1 cellular context compared by ENCODE assay signal in the genomic region with DNA sequence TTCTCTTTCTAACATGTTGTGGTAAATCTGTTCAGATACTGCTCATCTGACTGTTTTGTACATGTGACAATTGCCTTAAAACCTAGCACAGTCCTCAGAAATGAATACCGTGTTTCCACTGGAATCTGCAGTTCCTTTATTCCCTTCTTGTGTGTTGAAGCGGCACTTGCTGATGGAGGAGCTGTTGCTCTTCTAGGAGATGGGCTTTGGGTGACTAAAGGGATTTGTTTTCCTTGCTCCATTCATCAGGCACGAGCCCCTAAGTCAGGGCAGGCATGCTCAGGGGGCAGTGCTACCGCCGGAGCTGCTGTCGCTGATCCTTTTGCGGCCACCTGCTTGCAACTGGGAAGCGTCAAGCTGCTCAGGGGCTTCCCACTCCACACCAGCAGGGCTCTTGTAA.
A peak's percentile ranks its signal among the peaks of the same experiment; 100 is the strongest.
TF ChIP-seq lines count a peak whose summit lies in the region.

No MANE protein-coding gene starts in this region.

TF ChIP-seq in K562, 482 proteins besides CTCF, POLR2A, EP300 and RAD21:
- TF ChIP-seq KLF10 (CRISPR knock-in tag; IDR thresholded peaks at IDR 0.05) = no peak
- no peak for TF ChIP-seq RBM22 (IDR thresholded peaks at IDR 0.05; ENCODE audit: low read depth, low read length, poor library complexity, severe bottlenecking)
- 0 out of 2 replicates have a peak, but pooled peaks have one; percentile 48 for TF ChIP-seq ZBTB33 (CRISPR knock-in tag; IDR thresholded peaks at IDR 0.05)
- TF ChIP-seq, protein P1, sequence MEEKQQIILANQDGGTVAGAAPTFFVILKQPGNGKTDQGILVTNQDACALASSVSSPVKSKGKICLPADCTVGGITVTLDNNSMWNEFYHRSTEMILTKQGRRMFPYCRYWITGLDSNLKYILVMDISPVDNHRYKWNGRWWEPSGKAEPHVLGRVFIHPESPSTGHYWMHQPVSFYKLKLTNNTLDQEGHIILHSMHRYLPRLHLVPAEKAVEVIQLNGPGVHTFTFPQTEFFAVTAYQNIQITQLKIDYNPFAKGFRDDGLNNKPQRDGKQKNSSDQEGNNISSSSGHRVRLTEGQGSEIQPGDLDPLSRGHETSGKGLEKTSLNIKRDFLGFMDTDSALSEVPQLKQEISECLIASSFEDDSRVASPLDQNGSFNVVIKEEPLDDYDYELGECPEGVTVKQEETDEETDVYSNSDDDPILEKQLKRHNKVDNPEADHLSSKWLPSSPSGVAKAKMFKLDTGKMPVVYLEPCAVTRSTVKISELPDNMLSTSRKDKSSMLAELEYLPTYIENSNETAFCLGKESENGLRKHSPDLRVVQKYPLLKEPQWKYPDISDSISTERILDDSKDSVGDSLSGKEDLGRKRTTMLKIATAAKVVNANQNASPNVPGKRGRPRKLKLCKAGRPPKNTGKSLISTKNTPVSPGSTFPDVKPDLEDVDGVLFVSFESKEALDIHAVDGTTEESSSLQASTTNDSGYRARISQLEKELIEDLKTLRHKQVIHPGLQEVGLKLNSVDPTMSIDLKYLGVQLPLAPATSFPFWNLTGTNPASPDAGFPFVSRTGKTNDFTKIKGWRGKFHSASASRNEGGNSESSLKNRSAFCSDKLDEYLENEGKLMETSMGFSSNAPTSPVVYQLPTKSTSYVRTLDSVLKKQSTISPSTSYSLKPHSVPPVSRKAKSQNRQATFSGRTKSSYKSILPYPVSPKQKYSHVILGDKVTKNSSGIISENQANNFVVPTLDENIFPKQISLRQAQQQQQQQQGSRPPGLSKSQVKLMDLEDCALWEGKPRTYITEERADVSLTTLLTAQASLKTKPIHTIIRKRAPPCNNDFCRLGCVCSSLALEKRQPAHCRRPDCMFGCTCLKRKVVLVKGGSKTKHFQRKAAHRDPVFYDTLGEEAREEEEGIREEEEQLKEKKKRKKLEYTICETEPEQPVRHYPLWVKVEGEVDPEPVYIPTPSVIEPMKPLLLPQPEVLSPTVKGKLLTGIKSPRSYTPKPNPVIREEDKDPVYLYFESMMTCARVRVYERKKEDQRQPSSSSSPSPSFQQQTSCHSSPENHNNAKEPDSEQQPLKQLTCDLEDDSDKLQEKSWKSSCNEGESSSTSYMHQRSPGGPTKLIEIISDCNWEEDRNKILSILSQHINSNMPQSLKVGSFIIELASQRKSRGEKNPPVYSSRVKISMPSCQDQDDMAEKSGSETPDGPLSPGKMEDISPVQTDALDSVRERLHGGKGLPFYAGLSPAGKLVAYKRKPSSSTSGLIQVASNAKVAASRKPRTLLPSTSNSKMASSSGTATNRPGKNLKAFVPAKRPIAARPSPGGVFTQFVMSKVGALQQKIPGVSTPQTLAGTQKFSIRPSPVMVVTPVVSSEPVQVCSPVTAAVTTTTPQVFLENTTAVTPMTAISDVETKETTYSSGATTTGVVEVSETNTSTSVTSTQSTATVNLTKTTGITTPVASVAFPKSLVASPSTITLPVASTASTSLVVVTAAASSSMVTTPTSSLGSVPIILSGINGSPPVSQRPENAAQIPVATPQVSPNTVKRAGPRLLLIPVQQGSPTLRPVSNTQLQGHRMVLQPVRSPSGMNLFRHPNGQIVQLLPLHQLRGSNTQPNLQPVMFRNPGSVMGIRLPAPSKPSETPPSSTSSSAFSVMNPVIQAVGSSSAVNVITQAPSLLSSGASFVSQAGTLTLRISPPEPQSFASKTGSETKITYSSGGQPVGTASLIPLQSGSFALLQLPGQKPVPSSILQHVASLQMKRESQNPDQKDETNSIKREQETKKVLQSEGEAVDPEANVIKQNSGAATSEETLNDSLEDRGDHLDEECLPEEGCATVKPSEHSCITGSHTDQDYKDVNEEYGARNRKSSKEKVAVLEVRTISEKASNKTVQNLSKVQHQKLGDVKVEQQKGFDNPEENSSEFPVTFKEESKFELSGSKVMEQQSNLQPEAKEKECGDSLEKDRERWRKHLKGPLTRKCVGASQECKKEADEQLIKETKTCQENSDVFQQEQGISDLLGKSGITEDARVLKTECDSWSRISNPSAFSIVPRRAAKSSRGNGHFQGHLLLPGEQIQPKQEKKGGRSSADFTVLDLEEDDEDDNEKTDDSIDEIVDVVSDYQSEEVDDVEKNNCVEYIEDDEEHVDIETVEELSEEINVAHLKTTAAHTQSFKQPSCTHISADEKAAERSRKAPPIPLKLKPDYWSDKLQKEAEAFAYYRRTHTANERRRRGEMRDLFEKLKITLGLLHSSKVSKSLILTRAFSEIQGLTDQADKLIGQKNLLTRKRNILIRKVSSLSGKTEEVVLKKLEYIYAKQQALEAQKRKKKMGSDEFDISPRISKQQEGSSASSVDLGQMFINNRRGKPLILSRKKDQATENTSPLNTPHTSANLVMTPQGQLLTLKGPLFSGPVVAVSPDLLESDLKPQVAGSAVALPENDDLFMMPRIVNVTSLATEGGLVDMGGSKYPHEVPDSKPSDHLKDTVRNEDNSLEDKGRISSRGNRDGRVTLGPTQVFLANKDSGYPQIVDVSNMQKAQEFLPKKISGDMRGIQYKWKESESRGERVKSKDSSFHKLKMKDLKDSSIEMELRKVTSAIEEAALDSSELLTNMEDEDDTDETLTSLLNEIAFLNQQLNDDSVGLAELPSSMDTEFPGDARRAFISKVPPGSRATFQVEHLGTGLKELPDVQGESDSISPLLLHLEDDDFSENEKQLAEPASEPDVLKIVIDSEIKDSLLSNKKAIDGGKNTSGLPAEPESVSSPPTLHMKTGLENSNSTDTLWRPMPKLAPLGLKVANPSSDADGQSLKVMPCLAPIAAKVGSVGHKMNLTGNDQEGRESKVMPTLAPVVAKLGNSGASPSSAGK (IDR thresholded peaks at IDR 0.05) = 0 out of 2 replicates have a peak, but pooled peaks have one; percentile 28
- no peak for TF ChIP-seq ZSCAN32 (CRISPR knock-in tag; IDR thresholded peaks at IDR 0.05)
- TF ChIP-seq ERF (CRISPR knock-in tag; IDR thresholded peaks at IDR 0.05) = no peak
- peak; percentile 51; the same call in 1 of the 2 replicates for TF ChIP-seq ZNF311 (CRISPR knock-in tag; IDR thresholded peaks at IDR 0.05)
- peak; percentile 50; the same call in 1 of the 2 replicates for TF ChIP-seq SMAD4 (CRISPR knock-in tag; conservative IDR thresholded peaks at IDR 0.05)
- no peak for TF ChIP-seq SNIP1 (IDR thresholded peaks at IDR 0.05; ENCODE audit: low read depth)
- TF ChIP-seq HSF4 (CRISPR knock-in tag; IDR thresholded peaks at IDR 0.05; ENCODE audit: borderline replicate concordance) = peak; percentile 77; the same call in 1 of the 2 replicates
- TF ChIP-seq DMBX1 (CRISPR knock-in tag; IDR thresholded peaks at IDR 0.05; ENCODE audit: borderline replicate concordance) = peak; percentile 60; the same call in 1 of the 2 replicates
- TF ChIP-seq SOX6 (IDR thresholded peaks at IDR 0.05) = no peak
- TF ChIP-seq JUND (IDR thresholded peaks at IDR 0.05; ENCODE audit: borderline replicate concordance, low read depth, low read length) = no peak
- TF ChIP-seq JUND (tag; IDR thresholded peaks at IDR 0.05; ENCODE audit: borderline replicate concordance, low read depth, low read length) = no peak
- TF ChIP-seq NCOA6 (IDR thresholded peaks at IDR 0.05) = no peak
- no peak for TF ChIP-seq ZNF830 (CRISPR knock-in tag; IDR thresholded peaks at IDR 0.05)
- TF ChIP-seq, protein P2, sequence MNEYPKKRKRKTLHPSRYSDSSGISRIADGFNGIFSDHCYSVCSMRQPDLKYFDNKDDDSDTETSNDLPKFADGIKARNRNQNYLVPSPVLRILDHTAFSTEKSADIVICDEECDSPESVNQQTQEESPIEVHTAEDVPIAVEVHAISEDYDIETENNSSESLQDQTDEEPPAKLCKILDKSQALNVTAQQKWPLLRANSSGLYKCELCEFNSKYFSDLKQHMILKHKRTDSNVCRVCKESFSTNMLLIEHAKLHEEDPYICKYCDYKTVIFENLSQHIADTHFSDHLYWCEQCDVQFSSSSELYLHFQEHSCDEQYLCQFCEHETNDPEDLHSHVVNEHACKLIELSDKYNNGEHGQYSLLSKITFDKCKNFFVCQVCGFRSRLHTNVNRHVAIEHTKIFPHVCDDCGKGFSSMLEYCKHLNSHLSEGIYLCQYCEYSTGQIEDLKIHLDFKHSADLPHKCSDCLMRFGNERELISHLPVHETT (CRISPR knock-in tag; conservative IDR thresholded peaks at IDR 0.05 in 1 of 2, IDR thresholded peaks at IDR 0.05 in 1 of 2) = no peak
- TF ChIP-seq CXXC5 (CRISPR knock-in tag; IDR thresholded peaks at IDR 0.05) = peak; percentile 32; the same call in 1 of the 2 replicates
- TF ChIP-seq, protein P3, sequence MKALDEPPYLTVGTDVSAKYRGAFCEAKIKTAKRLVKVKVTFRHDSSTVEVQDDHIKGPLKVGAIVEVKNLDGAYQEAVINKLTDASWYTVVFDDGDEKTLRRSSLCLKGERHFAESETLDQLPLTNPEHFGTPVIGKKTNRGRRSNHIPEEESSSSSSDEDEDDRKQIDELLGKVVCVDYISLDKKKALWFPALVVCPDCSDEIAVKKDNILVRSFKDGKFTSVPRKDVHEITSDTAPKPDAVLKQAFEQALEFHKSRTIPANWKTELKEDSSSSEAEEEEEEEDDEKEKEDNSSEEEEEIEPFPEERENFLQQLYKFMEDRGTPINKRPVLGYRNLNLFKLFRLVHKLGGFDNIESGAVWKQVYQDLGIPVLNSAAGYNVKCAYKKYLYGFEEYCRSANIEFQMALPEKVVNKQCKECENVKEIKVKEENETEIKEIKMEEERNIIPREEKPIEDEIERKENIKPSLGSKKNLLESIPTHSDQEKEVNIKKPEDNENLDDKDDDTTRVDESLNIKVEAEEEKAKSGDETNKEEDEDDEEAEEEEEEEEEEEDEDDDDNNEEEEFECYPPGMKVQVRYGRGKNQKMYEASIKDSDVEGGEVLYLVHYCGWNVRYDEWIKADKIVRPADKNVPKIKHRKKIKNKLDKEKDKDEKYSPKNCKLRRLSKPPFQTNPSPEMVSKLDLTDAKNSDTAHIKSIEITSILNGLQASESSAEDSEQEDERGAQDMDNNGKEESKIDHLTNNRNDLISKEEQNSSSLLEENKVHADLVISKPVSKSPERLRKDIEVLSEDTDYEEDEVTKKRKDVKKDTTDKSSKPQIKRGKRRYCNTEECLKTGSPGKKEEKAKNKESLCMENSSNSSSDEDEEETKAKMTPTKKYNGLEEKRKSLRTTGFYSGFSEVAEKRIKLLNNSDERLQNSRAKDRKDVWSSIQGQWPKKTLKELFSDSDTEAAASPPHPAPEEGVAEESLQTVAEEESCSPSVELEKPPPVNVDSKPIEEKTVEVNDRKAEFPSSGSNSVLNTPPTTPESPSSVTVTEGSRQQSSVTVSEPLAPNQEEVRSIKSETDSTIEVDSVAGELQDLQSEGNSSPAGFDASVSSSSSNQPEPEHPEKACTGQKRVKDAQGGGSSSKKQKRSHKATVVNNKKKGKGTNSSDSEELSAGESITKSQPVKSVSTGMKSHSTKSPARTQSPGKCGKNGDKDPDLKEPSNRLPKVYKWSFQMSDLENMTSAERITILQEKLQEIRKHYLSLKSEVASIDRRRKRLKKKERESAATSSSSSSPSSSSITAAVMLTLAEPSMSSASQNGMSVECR (CRISPR knock-in tag; IDR thresholded peaks at IDR 0.05) = no peak
